1 cellular context compared by ENCODE assay signal in the genomic region with DNA sequence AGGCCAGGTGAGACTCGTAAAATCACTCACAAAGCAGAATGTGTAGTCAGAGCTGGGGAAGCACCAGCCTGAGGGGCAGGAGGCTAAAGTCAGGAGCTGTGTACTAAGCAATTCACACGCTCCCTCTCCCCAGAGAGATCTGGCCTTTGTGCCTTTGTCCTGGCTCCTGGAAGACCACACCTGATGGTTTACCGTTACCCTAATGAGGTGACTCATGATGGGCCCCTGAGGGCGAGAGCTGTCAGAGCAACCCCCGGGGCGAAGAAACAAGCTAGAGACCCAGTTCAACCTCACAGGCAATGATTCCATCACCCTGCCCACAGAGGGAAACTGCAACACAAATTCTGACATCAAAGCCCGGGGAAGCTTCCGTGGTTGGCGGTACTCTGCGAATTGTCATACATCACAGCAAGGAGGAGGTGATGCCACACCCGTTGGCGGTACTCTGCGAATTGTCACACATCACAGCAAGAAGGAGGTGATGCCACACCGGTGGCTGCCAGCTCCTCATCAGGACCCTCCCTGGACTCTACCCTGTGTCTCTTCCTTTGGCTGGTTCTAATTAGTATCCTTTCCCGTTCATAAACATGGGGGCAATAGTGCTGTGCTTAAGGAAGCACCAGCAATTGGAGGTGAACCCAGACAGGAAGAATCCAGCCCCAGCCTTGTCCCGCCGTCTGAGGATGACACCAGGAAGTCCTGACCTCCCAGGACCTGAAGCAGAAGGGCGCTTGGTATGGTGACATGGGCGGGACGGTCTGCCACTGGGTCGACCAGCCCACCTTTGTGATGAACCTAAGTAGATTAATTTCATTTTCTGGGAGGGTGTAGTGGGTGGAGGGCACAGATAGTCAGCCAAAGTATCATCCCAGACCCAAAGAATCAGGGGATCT.
TF ChIP-seq lines count a peak whose summit lies in the region.

No MANE protein-coding gene starts in this region.

TF ChIP-seq in IMR-90, 13 proteins besides CTCF, POLR2A, EP300 and RAD21 (continued from another document):
- TF ChIP-seq, protein P1, sequence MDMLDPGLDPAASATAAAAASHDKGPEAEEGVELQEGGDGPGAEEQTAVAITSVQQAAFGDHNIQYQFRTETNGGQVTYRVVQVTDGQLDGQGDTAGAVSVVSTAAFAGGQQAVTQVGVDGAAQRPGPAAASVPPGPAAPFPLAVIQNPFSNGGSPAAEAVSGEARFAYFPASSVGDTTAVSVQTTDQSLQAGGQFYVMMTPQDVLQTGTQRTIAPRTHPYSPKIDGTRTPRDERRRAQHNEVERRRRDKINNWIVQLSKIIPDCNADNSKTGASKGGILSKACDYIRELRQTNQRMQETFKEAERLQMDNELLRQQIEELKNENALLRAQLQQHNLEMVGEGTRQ (IDR thresholded peaks at IDR 0.05; ENCODE audit: low read depth, low read length): no peak
- no peak for TF ChIP-seq MAFK (IDR thresholded peaks at IDR 0.05; ENCODE audit: low read depth, low read length)
- TF ChIP-seq RCOR1 (IDR thresholded peaks at IDR 0.05; ENCODE audit: insufficient replicate concordance, low read length): no peak
- TF ChIP-seq CHD1 (IDR thresholded peaks at IDR 0.05; ENCODE audit: low read depth, low read length): no peak
- TF ChIP-seq RFX5 (IDR thresholded peaks at IDR 0.05; ENCODE audit: low read depth, low read length): no peak
- no peak for TF ChIP-seq MXI1 (IDR thresholded peaks at IDR 0.05; ENCODE audit: borderline replicate concordance, low read depth, low read length)
- TF ChIP-seq CEBPB (IDR thresholded peaks at IDR 0.05; ENCODE audit: low read depth, low read length): no peak
- TF ChIP-seq MAZ (IDR thresholded peaks at IDR 0.05; ENCODE audit: borderline replicate concordance, low read depth, low read length): no peak
- no peak for TF ChIP-seq SMC3 (IDR thresholded peaks at IDR 0.05; ENCODE audit: low read depth, low read length)
- no peak for TF ChIP-seq NFE2L2 (IDR thresholded peaks at IDR 0.05; ENCODE audit: low read depth, low read length)
